ENCODE assay signal across 7 cellular contexts in the genomic region with DNA sequence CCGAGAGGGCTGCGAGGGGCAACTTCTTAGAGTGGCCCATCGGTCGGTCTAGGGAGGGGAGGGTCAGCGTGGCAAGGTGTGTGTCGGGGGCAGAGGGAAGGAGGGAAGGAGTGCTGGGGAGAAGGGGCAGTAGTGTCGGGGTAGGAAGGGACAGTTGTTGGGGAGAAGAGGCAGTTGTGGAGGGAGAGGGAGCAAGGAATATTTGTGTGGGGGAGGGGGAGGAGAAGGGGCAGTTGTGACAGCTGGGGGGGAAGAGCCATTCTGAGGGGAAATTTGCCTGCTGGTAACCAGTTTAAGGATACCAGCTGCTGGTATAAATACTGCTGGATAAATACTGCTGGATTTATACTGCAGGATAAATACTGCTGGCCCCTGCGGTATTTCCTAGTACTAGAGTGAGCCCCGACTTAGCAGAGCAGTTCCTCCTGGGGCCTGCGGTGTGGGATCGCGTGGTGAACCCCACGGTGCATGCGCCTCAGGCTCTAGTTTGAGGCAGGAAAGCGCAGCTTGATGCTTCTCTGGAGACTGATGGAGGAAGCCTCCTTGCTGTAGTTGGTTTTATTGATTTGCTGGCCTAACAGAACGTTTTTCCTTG. TPM values are rescaled to one million over a fixed set of nuclear protein-coding genes. Genes with fewer than 3 reads are reported as not detected.
DNase-seq lines count a peak whose midpoint lies in the region; ATAC-seq, FAIRE-seq and TF ChIP-seq lines count a peak whose summit lies in the region.

No MANE protein-coding gene starts in this region.

- intact Hi-C loops in pancreas (cut with DNase I) = no loop called here

- ATAC-seq in pancreas (peak; percentile 11 to 38 (median 21)), GM18858 (IDR thresholded peaks at IDR 0.05; ENCODE audit: unreplicated experiment) (no peak)

- H3K27me3 ChIP-seq in SJCRH30 (0 out of 2 replicates have a peak, but pooled peaks cover 3% of the 10 kb centered on the region), esophagus (ENCODE audit: control insufficient read depth in 1 of 2, insufficient read depth in 2 of 2, low read length in 2 of 2) (no peaks in the 10 kb centered on the region), pancreas (no peaks in the 10 kb centered on the region)

- no peaks in the 10 kb centered on the region for H3K36me3 ChIP-seq in HEK293 (ENCODE audit: control insufficient read depth in 2 of 2, insufficient read depth in 1 of 2, low read length in 2 of 2)
- no peaks in the 10 kb centered on the region for H3K36me3 ChIP-seq in SJCRH30
- no peaks in the 10 kb centered on the region for H3K36me3 ChIP-seq in esophagus (ENCODE audit: control insufficient read depth in 2 of 2, insufficient read depth in 2 of 2, low read length in 1 of 2)
- no peaks in the 10 kb centered on the region for H3K36me3 ChIP-seq in pancreas

- peaks cover 9% of the 10 kb centered on the region for H3K4me1 ChIP-seq in HEK293 (ENCODE audit: control insufficient read depth, insufficient read depth, low read length)
- 0 out of 2 replicates have a peak, but pooled peaks cover 3% of the 10 kb centered on the region for H3K4me1 ChIP-seq in SJCRH30
- H3K4me1 ChIP-seq in esophagus (ENCODE audit: control insufficient read depth in 2 of 2, insufficient read depth in 2 of 2, low read length in 1 of 2) = peaks cover 0 to 12% of the 10 kb centered on the region in 2 donors
- H3K4me1 ChIP-seq in pancreas = peaks cover 0 to 7% (median 0%) of the 10 kb centered on the region in 3 donors

- DNase-seq in SJCRH30 = no peak
- peak in 1 of 6 donors; percentile 41 for DNase-seq in pancreas
- no peak for DNase-seq in NCI-H345 (lab: John Stamatoyannopoulos, UW)
- DNase-seq in midbrain (lab: John Stamatoyannopoulos, UW) = no peak

- H3K27ac ChIP-seq in HEK293 (ENCODE audit: extremely low read depth, low read depth, low read length) (no peak overlapping the region; the same call in 1 of the 2 replicates), SJCRH30 (no peak overlapping the region), esophagus (ENCODE audit: low read depth in 2 of 2, low read length in 1 of 2) (no peak overlapping the region), pancreas (peak overlapping the region; percentile 29 to 55 (median 51))

- POLR2A ChIA-PET in HEK293 (lab: Yijun Ruan, JAX) = interaction anchor here (0.7 to 3.2 kb wide), 8 partner anchors 13 to 139 kb away, joined by 4 to 51 read pairs (median 6); a partner anchor contains a TSS

- CTCF ChIA-PET in HEK293 (lab: Yijun Ruan, JAX) = interaction anchor here (0.6 to 2.5 kb wide), 5 partner anchors 12 to 366 kb away, joined by 3 to 49 read pairs (median 8); a partner anchor contains a TSS

- H3K4me3 ChIP-seq in HEK293 (ENCODE audit: low read depth, low read length) = peak overlapping the region; percentile 54
- H3K4me3 ChIP-seq in SJCRH30 = peak overlapping the region; percentile 70
- H3K4me3 ChIP-seq in esophagus (ENCODE audit: low read depth in 1 of 2, low read length in 2 of 2) = peak overlapping the region; percentile 54 to 62
- H3K4me3 ChIP-seq in pancreas = peak overlapping the region; percentile 36 to 72 (median 62)

- FAIRE-seq in pancreas (lab: Jason Lieb, UNC) = no peak

- no peak for TF ChIP-seq CTCF in HEK293 (tag by site-specific recombination; IDR thresholded peaks at IDR 0.05)
- TF ChIP-seq CTCF in pancreas (IDR thresholded peaks at IDR 0.05) = no peak

- H3K9me3 ChIP-seq in HEK293 (ENCODE audit: control insufficient read depth, insufficient read depth, low read depth, low read length) (no peaks in the 10 kb centered on the region), SJCRH30 (replicated peaks) (no peaks in the 10 kb centered on the region), esophagus (ENCODE audit: control insufficient read depth in 2 of 2, insufficient read depth in 1 of 2, low read depth in 1 of 2, low read length in 1 of 2) (no peaks in the 10 kb centered on the region), pancreas (no peaks in the 10 kb centered on the region)

- WGBS in esophagus, 2 donors = 5 to 7% methylated on average over 16 of the region's 16 CpGs
- 4 to 10% methylated on average over 16 of the region's 16 CpGs for WGBS in pancreas, 2 donors

TF ChIP-seq in HEK293, 187 proteins besides CTCF, POLR2A, EP300 and RAD21 (continues in another document):
- peak; percentile 80 for TF ChIP-seq ZNF341 (tag by site-specific recombination; IDR thresholded peaks at IDR 0.05; ENCODE audit: low read depth)
- 0 out of 2 replicates have a peak, but pooled peaks have one; percentile 24 for TF ChIP-seq ZNF777 (tag by site-specific recombination; IDR thresholded peaks at IDR 0.05; ENCODE audit: borderline replicate concordance)
- TF ChIP-seq ZNF366 (tag by site-specific recombination; conservative IDR thresholded peaks at IDR 0.05) = 0 out of 2 replicates have a peak, but pooled peaks have one; percentile 6
- TF ChIP-seq, protein P1, sequence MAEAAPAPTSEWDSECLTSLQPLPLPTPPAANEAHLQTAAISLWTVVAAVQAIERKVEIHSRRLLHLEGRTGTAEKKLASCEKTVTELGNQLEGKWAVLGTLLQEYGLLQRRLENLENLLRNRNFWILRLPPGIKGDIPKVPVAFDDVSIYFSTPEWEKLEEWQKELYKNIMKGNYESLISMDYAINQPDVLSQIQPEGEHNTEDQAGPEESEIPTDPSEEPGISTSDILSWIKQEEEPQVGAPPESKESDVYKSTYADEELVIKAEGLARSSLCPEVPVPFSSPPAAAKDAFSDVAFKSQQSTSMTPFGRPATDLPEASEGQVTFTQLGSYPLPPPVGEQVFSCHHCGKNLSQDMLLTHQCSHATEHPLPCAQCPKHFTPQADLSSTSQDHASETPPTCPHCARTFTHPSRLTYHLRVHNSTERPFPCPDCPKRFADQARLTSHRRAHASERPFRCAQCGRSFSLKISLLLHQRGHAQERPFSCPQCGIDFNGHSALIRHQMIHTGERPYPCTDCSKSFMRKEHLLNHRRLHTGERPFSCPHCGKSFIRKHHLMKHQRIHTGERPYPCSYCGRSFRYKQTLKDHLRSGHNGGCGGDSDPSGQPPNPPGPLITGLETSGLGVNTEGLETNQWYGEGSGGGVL (tag by site-specific recombination; IDR thresholded peaks at IDR 0.05) = peak; percentile 91
- TF ChIP-seq, protein P2, sequence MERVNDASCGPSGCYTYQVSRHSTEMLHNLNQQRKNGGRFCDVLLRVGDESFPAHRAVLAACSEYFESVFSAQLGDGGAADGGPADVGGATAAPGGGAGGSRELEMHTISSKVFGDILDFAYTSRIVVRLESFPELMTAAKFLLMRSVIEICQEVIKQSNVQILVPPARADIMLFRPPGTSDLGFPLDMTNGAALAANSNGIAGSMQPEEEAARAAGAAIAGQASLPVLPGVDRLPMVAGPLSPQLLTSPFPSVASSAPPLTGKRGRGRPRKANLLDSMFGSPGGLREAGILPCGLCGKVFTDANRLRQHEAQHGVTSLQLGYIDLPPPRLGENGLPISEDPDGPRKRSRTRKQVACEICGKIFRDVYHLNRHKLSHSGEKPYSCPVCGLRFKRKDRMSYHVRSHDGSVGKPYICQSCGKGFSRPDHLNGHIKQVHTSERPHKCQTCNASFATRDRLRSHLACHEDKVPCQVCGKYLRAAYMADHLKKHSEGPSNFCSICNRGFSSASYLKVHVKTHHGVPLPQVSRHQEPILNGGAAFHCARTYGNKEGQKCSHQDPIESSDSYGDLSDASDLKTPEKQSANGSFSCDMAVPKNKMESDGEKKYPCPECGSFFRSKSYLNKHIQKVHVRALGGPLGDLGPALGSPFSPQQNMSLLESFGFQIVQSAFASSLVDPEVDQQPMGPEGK (tag by site-specific recombination; IDR thresholded peaks at IDR 0.05) = peak; percentile 71
- no peak for TF ChIP-seq ZNF404 (tag by site-specific recombination; IDR thresholded peaks at IDR 0.05)
- TF ChIP-seq, protein P3, sequence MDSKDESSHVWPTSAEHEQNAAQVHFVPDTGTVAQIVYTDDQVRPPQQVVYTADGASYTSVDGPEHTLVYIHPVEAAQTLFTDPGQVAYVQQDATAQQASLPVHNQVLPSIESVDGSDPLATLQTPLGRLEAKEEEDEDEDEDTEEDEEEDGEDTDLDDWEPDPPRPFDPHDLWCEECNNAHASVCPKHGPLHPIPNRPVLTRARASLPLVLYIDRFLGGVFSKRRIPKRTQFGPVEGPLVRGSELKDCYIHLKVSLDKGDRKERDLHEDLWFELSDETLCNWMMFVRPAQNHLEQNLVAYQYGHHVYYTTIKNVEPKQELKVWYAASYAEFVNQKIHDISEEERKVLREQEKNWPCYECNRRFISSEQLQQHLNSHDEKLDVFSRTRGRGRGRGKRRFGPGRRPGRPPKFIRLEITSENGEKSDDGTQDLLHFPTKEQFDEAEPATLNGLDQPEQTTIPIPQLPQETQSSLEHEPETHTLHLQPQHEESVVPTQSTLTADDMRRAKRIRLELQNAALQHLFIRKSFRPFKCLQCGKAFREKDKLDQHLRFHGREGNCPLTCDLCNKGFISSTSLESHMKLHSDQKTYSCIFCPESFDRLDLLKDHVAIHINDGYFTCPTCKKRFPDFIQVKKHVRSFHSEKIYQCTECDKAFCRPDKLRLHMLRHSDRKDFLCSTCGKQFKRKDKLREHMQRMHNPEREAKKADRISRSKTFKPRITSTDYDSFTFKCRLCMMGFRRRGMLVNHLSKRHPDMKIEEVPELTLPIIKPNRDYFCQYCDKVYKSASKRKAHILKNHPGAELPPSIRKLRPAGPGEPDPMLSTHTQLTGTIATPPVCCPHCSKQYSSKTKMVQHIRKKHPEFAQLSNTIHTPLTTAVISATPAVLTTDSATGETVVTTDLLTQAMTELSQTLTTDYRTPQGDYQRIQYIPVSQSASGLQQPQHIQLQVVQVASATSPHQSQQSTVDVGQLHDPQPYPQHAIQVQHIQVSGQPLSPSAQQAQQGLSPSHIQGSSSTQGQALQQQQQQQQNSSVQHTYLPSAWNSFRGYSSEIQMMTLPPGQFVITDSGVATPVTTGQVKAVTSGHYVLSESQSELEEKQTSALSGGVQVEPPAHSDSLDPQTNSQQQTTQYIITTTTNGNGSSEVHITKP (tag by site-specific recombination; IDR thresholded peaks at IDR 0.05) = peak; percentile 93
- TF ChIP-seq ZBTB7A (tag by site-specific recombination; IDR thresholded peaks at IDR 0.05; ENCODE audit: low read depth) = peak; percentile 64; the same call in 1 of the 2 replicates

RNA-seq across cellular contexts. Expression of a gene that starts 0.3 kb away (rescaled TPM):
- total RNA-seq in SJCRH30 (2014; rRNA removed; shearing (Covaris generic)) = not detected in 2 replicates
- polyA plus RNA-seq in esophagus (under 1 TPM; 0.06 to 0.10 TPM), pancreas (under 1 TPM; 0.38 TPM)
- total RNA-seq in pancreas = under 1 TPM; 0.09 to 0.52 (median 0.19) TPM

RNA-seq across cellular contexts. Expression of a gene that starts 12.9 kb away (rescaled TPM):
- 3.5 and 4.1 TPM in 2 replicates for total RNA-seq in SJCRH30 (2014; rRNA removed; shearing (Covaris generic))
- 1 to 10 TPM in 1 of 2 donors, under 1 TPM in 1; 0.67 to 1.3 TPM for polyA plus RNA-seq in esophagus
- total RNA-seq in pancreas = 1 to 10 TPM in 3 of 6 donors, under 1 TPM in 3; 0.37 to 1.3 (median 0.85) TPM
- 1 to 10 TPM in 1 of 2 donors, under 1 TPM in 1; 0.84 to 5.4 TPM for polyA plus RNA-seq in pancreas

RNA-seq across cellular contexts. Expression of a gene that starts 29.6 kb away (rescaled TPM):
- 14.9 and 15.6 TPM in 2 replicates for total RNA-seq in SJCRH30 (2014; rRNA removed; shearing (Covaris generic))
- 10 to 100 TPM in 1 of 2 donors, 1 to 10 TPM in 1; 5.5 to 13.3 TPM for polyA plus RNA-seq in esophagus
- total RNA-seq in pancreas = 1 to 10 TPM; 2.0 to 5.0 (median 3.8) TPM
- 10 to 100 TPM in 1 of 2 donors, 1 to 10 TPM in 1; 9.1 to 13.5 TPM for polyA plus RNA-seq in pancreas

RNA-seq across cellular contexts. Expression of a gene that starts 30.6 kb away (rescaled TPM):
- total RNA-seq in SJCRH30 (2014; rRNA removed; shearing (Covaris generic)) = 37.8 and 39.5 TPM in 2 replicates
- polyA plus RNA-seq in esophagus (10 to 100 TPM; 20.5 to 22.3 TPM), pancreas (10 to 100 TPM in 1 of 2 donors, 1 to 10 TPM in 1; 8.3 to 10.8 TPM)
- total RNA-seq in pancreas = 10 to 100 TPM; 14.6 to 35.9 (median 28.5) TPM

Comparison
In these comparisons a context has a peak if more than half of its experiments do, and no peak if none do; other contexts are left out.
1. H3K27ac ChIP-seq: peak in pancreas (4 of 4); none in HEK293 (single experiment), SJCRH30 (single experiment) and esophagus (0 of 2).
2. Peak in every context shown above with its lines, with median percentiles within 50 percentile points of each other: H3K4me3 ChIP-seq.